ENCODE assay signal across 23 cellular contexts in genomic region chr5:76604838-76605237, GRCh38. TPM values are rescaled to one million over a fixed set of nuclear protein-coding genes. Genes with fewer than 3 reads are reported as not detected.
DNase-seq lines count a peak whose midpoint lies in the region; ATAC-seq, FAIRE-seq and TF ChIP-seq lines count a peak whose summit lies in the region.
"Had no signal": no experiment of that assay in that cellular context is flagged by ENCODE, and none has a peak within 500 bp of the region (broad histone marks: within the 10 kb centered on the region; RNA-seq: fewer than 3 reads in every experiment).

No MANE protein-coding gene starts in this region.

- no peak overlapping the region for H3K4me2 ChIP-seq in mammary epithelial cell (ENCODE audit: insufficient read depth, low read depth, low read length)
- H3K4me2 ChIP-seq in keratinocyte (ENCODE audit: control insufficient read depth, extremely low read depth, insufficient read depth, low read depth, low read length): no peak overlapping the region

- H3K4me3 Mint-ChIP-seq in MCF 10A (ENCODE audit: unreplicated experiment): no peak overlapping the region
- H3K4me3 Mint-ChIP-seq in T-cell: no peak overlapping the region
- H3K4me3 Mint-ChIP-seq: activated CD4-positive, alpha-beta T cell treated with anti-CD3 and anti-CD28 coated beads for 36 hours had no signal

- no peak overlapping the region for H2AFZ ChIP-seq in mammary epithelial cell (ENCODE audit: low read depth, low read length)
- no peak overlapping the region for H2AFZ ChIP-seq in keratinocyte (ENCODE audit: control insufficient read depth, low read length)

- no peaks in the 10 kb centered on the region for H3K27me3 ChIP-seq in mammary epithelial cell (ENCODE audit: insufficient read depth, low read length)
- H3K27me3 ChIP-seq in keratinocyte (ENCODE audit: control insufficient read depth, extremely low read depth, insufficient read depth, low read length): no peaks in the 10 kb centered on the region
- H3K27me3 ChIP-seq: heart left ventricle, transverse colon had no signal

- CTCF ChIA-PET in MCF 10A (lab: Yijun Ruan, JAX) (interaction anchor here (0.7 to 9.4 kb wide), 4 partner anchors 87 to 411 kb away, joined by 3 to 281 read pairs (median 3); no protein-coding TSS in a partner anchor), mammary epithelial cell (lab: Charles Lee; ENCODE audit: low non-redundant PET) (interaction anchor here (0.9 kb wide), 1 partner anchor 35 kb away, joined by 4 read pairs; no protein-coding TSS in a partner anchor), T-cell (lab: Charles Lee) (interaction anchor here in 1 of 2 donors (1.6 kb wide), 1 partner anchor 170 kb away, joined by 5 read pairs; no protein-coding TSS in a partner anchor)

- H3K79me2 ChIP-seq in mammary epithelial cell (ENCODE audit: insufficient read depth, low read length) (no peaks in the 10 kb centered on the region), keratinocyte (ENCODE audit: control insufficient read depth, insufficient read depth, low read length) (no peaks in the 10 kb centered on the region)

- H3K4me3 ChIP-seq in mammary epithelial cell (replicated peaks in 1 of 3; ENCODE audit: insufficient read depth in 1 of 3, low read depth in 2 of 3, low read length in 3 of 3) (no peak overlapping the region), cardiac fibroblast (replicated peaks in 1 of 2; ENCODE audit: low read depth in 2 of 2, low read length in 2 of 2) (no peak overlapping the region), keratinocyte (ENCODE audit: control insufficient read depth in 2 of 3, extremely low read depth in 1 of 3, insufficient read depth in 2 of 3, low read depth in 1 of 3, low read length in 3 of 3) (no peak overlapping the region)
- H3K4me3 ChIP-seq: heart left ventricle, psoas muscle, transverse colon had no signal

- H3K27ac ChIP-seq in mammary epithelial cell (ENCODE audit: insufficient read depth, low read depth, low read length) (no peak overlapping the region), keratinocyte (ENCODE audit: control insufficient read depth, insufficient read depth, low read length) (no peak overlapping the region)
- H3K27ac ChIP-seq: heart left ventricle, psoas muscle, transverse colon had no signal

- TF ChIP-seq CTCF in MCF 10A (IDR thresholded peaks at IDR 0.05; ENCODE audit: unreplicated experiment): no peak
- no peak for TF ChIP-seq CTCF in mammary epithelial cell (conservative IDR thresholded peaks at IDR 0.05 in 1 of 2, IDR thresholded peaks at IDR 0.05 in 1 of 2; ENCODE audit: extremely low read depth in 1 of 2, insufficient read depth in 1 of 2, low read depth in 1 of 2, low read length in 2 of 2)
- TF ChIP-seq CTCF in cardiac fibroblast (IDR thresholded peaks at IDR 0.05; ENCODE audit: low read depth, low read length): no peak
- no peak for TF ChIP-seq CTCF in keratinocyte (optimal IDR thresholded peaks at IDR 0.05 in 1 of 3, IDR thresholded peaks at IDR 0.05 in 1 of 3, conservative IDR thresholded peaks at IDR 0.05 in 1 of 3; ENCODE audit: extremely low read depth in 1 of 3, insufficient read depth in 2 of 3, low read length in 3 of 3)

- DNase-seq in MCF 10A (ENCODE audit: unreplicated experiment) (peak; percentile 22), mammary epithelial cell (no peak), cardiac fibroblast (ENCODE audit: low read depth in 2 of 2) (peak; percentile 55 to 81), keratinocyte (ENCODE audit: low read depth, low spot score) (no peak), erythroblast (lab: John Stamatoyannopoulos, UW) (no peak), T-cell (no peak), NCI-H82 treated with DMSO at 0.1 percent for 48 hours (lab: John Stamatoyannopoulos, UW; ENCODE audit: unreplicated experiment) (no peak)
- DNase-seq: activated CD4-positive, alpha-beta T cell treated with anti-CD3 and anti-CD28 coated beads for 36 hours; activated effector memory CD4-positive, alpha-beta T cell treated with anti-CD3 and anti-CD28 coated beads, Interleukin-2, amount 50 U/mL, for 16 hours; aorta; cortex of kidney; HCEC 1CT; heart left ventricle; mesendoderm; NCI-H446 treated with DMSO at 0.1 percent for 48 hours; psoas muscle; stimulated activated CD4-positive, alpha-beta T cell treated with anti-CD3 and anti-CD28 coated beads, Interleukin-12 subunit alpha, Interleukin-12 subunit beta, amount 100 ng/mL, for 4 hours; T-helper 9 cell; transverse colon had no signal

- H4K20me1 ChIP-seq in mammary epithelial cell (ENCODE audit: insufficient read depth, low read length): no peaks in the 10 kb centered on the region
- no peaks in the 10 kb centered on the region for H4K20me1 ChIP-seq in keratinocyte (ENCODE audit: control insufficient read depth, extremely low read depth, insufficient read depth, low read length)

- H3K36me3 Mint-ChIP-seq in MCF 10A (ENCODE audit: insufficient read depth, unreplicated experiment): no peaks in the 10 kb centered on the region
- H3K36me3 Mint-ChIP-seq in T-cell: peaks cover 76% of the 10 kb centered on the region

- H3K27me3 Mint-ChIP-seq in MCF 10A (ENCODE audit: insufficient read depth, unreplicated experiment) (no peaks in the 10 kb centered on the region), T-cell (no peaks in the 10 kb centered on the region)
- H3K27me3 Mint-ChIP-seq: activated CD4-positive, alpha-beta T cell treated with anti-CD3 and anti-CD28 coated beads for 36 hours had no signal

- H3K9ac ChIP-seq in mammary epithelial cell (ENCODE audit: insufficient read depth, low read length) (no peak overlapping the region), keratinocyte (ENCODE audit: control insufficient read depth, extremely low read depth, insufficient read depth, low read length) (no peak overlapping the region)

- H3K36me3 ChIP-seq in mammary epithelial cell (ENCODE audit: insufficient read depth, low read length) (no peaks in the 10 kb centered on the region), keratinocyte (ENCODE audit: control insufficient read depth in 2 of 2, extremely low read depth in 1 of 2, insufficient read depth in 2 of 2, low read length in 2 of 2) (no peaks in the 10 kb centered on the region)

- H3K9me3 Mint-ChIP-seq in MCF 10A (ENCODE audit: unreplicated experiment) (no peaks in the 10 kb centered on the region), T-cell (no peaks in the 10 kb centered on the region)

- no peak overlapping the region for H3K27ac Mint-ChIP-seq in MCF 10A (ENCODE audit: low read depth, unreplicated experiment)
- H3K27ac Mint-ChIP-seq in T-cell: no peak overlapping the region
- H3K27ac Mint-ChIP-seq: activated CD4-positive, alpha-beta T cell treated with anti-CD3 and anti-CD28 coated beads for 36 hours had no signal

- TF ChIP-seq POLR2A in erythroblast (IDR thresholded peaks at IDR 0.05; ENCODE audit: low read length): no peak

- H3K4me1 Mint-ChIP-seq in MCF 10A (ENCODE audit: insufficient read depth, unreplicated experiment): peaks cover 25% of the 10 kb centered on the region
- H3K4me1 Mint-ChIP-seq in T-cell: peaks cover 6 to 37% (median 19%) of the 10 kb centered on the region in 3 donors

- no peaks in the 10 kb centered on the region for H3K4me1 ChIP-seq in mammary epithelial cell (ENCODE audit: insufficient read depth, low read length)
- H3K4me1 ChIP-seq in keratinocyte (ENCODE audit: control insufficient read depth, extremely low read depth, insufficient read depth, low read length): no peaks in the 10 kb centered on the region
- H3K4me1 ChIP-seq: psoas muscle had no signal

- ATAC-seq in T-cell (replicated peaks in 1 of 4) (no peak), GM21576 (IDR thresholded peaks at IDR 0.05; ENCODE audit: unreplicated experiment) (no peak)
- ATAC-seq: activated CD4-positive, alpha-beta T cell treated with anti-CD3 and anti-CD28 coated beads for 36 hours; heart left ventricle; psoas muscle had no signal

- dilution Hi-C loops in mammary epithelial cell (cut with HindIII; ENCODE audit: low sequenced_read_pairs): no loop called here
- dilution Hi-C loops in keratinocyte (cut with MboI; ENCODE audit: extremely low pct_ligation_motif_present, low sequenced_read_pairs): no loop called here

- in situ Hi-C loops in mammary epithelial cell (cut with MboI; ENCODE audit: low sequenced_read_pairs in 2 of 2): loop anchor here (5.0 to 25.0 kb wide), 2 partner anchors 167 to 407 kb away; no protein-coding TSS in a partner anchor

- H3K9me3 ChIP-seq in mammary epithelial cell (replicated peaks; ENCODE audit: insufficient read depth, low read length) (no peaks in the 10 kb centered on the region), keratinocyte (ENCODE audit: control insufficient read depth, low read depth, low read length) (no peaks in the 10 kb centered on the region)
- H3K9me3 ChIP-seq: heart left ventricle, psoas muscle, transverse colon had no signal

- POLR2A ChIA-PET in MCF 10A (lab: Yijun Ruan, JAX) (no interaction called here), T-cell (lab: Charles Lee) (interaction anchor here (0.5 to 0.6 kb wide), 2 partner anchors 10 to 83 kb away, joined by 4 to 5 read pairs; no protein-coding TSS in a partner anchor)

- FAIRE-seq in keratinocyte (lab: Jason Lieb, UNC): peak; percentile 43
- FAIRE-seq: A204.1, HTR-8/SVneo had no signal

- intact Hi-C loops in MCF 10A (cut with micrococcal nuclease): loop anchor here (5.0 to 10.0 kb wide), 2 partner anchors 97 to 260 kb away; no protein-coding TSS in a partner anchor
- intact Hi-C loops in mammary epithelial cell (cut with micrococcal nuclease): loop anchor here (5.0 kb wide), 1 partner anchor 262 kb away; no protein-coding TSS in a partner anchor

- no TSS peak for BruUV-seq in MCF 10A (replicated peaks; lab: Mats Ljungman, UMichigan)
- BruUV-seq in mammary epithelial cell (replicated peaks; lab: Mats Ljungman, UMichigan): no TSS peak

- 48% methylated on average over 2 of the region's 2 CpGs for WGBS in mammary epithelial cell (ENCODE audit: low coverage, missing lambda C conversion rate)

- no peaks in the 10 kb centered on the region for H3K9me1 ChIP-seq in keratinocyte (ENCODE audit: control insufficient read depth, extremely low read depth, insufficient read depth, low read length)

RNA-seq across cellular contexts. Expression of gene F2RL2, which starts 18.4 kb away (rescaled TPM):
- total RNA-seq in MCF 10A (2022): 0.17 and 0.28 TPM in 2 replicates
- under 1 TPM; 0.14 to 0.17 TPM for total RNA-seq in mammary epithelial cell
- polyA plus RNA-seq in mammary epithelial cell: 0.01 TPM
- not detected for polyA minus RNA-seq in mammary epithelial cell
- 0.03 TPM in 1 of 3 replicates, not detected in the others for polyA plus RNA-seq in keratinocyte
- 0.10 TPM for polyA plus RNA-seq in keratinocyte (2011; ENCODE audit: low read depth)
- 0.01 and 0.06 TPM in 2 replicates for polyA plus RNA-seq in keratinocyte (2011; cell fraction: cytosol; rRNA removed)
- 0.08 and 0.09 TPM in 2 replicates for polyA plus RNA-seq in keratinocyte (2011; cell fraction: nucleus; rRNA removed)
- polyA plus RNA-seq in keratinocyte (2012; ENCODE audit: low replicate concordance): 0.04 TPM in 1 of 2 replicates, not detected in the other
- polyA minus RNA-seq in keratinocyte: 0.06 to 0.10 TPM in 2 of 3 replicates, not detected in the other
- not detected for polyA minus RNA-seq in keratinocyte (2011; cell fraction: cytosol; rRNA and poly(A)+ RNA removed)
- not detected in 2 replicates for polyA minus RNA-seq in keratinocyte (2011; cell fraction: nucleus; rRNA and poly(A)+ RNA removed)
- total RNA-seq in T-cell: under 1 TPM in 1 of 5 donors, not detected in 4; 0.09 TPM
- total RNA-seq: activated CD4-positive, alpha-beta T cell treated with anti-CD3 and anti-CD28 coated beads for 36 hours; psoas muscle had no signal
- polyA plus RNA-seq: neural cell, psoas muscle had no signal

Comparison
In these comparisons a context has a peak if more than half of its experiments do, and no peak if none do; other contexts are left out.
1. DNase-seq: peak in MCF 10A (single experiment) and cardiac fibroblast (2 of 2); none in mammary epithelial cell (single experiment), keratinocyte (single experiment), erythroblast (0 of 2), T-cell (0 of 34) and NCI-H82 treated with DMSO at 0.1 percent for 48 hours (single experiment).